In the genomic region with DNA sequence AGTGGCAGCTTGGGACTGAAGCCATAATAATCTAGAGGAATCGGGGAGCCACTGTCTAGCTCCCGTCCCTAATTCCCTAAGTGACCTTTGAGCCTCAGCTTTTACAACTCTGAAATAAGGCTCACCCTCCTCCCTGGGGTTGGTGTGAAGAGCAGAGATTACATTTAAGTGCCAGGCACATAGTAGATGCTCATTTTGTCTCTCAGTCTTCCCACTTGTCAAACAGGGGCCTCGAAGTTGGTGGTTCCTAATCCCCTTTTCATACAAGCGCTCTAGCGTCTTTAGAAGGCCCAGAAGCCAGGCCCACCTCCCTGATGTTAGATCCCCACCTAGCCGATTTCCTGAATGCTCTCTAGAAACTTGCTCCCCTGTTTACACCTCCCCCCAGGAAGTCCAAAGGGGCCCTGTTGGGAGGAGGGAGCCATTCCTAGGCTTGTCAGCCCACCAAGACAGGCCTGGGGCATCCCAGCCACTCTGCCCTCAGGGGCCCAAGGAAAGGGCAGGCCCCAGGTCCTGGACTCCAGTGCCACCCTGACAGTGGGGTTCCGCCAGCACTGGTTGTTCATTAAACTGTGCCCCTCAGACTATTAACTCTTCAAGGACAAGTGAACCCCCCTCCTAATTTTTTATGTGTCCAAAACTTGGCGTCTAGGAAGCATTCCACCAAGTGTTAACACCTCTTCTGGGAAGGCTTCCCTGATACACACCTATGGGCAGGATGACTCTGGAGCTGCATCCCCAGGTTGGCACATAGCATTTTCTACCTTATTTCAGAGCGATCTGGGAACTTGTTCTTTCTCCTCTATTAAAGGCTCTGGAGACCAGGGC, we compare ENCODE assay signal across 9 cellular contexts. TPM values are rescaled to one million over a fixed set of nuclear protein-coding genes. Genes with fewer than 3 reads are reported as not detected.
A peak's percentile ranks its signal among the peaks of the same experiment; 100 is the strongest.
DNase-seq lines count a peak whose midpoint lies in the region; ATAC-seq and TF ChIP-seq lines count a peak whose summit lies in the region.
"Had no signal": no experiment of that assay in that cellular context is flagged by ENCODE, and none has a peak within 500 bp of the region (broad histone marks: within the 10 kb centered on the region; RNA-seq: fewer than 3 reads in every experiment).

No MANE protein-coding gene starts in this region.

- H3K4me1 ChIP-seq in lower lobe of right lung: peaks cover 97% of the 10 kb centered on the region

- no peak for ATAC-seq in activated naive CD8-positive, alpha-beta T cell treated with anti-CD3 and anti-CD28 coated beads, Interleukin-2, amount 50 U/mL, for 24 hours
- ATAC-seq in lower lobe of right lung (no peak), HG03342 (IDR thresholded peaks at IDR 0.05; ENCODE audit: unreplicated experiment) (no peak), GM18519 (IDR thresholded peaks at IDR 0.05; ENCODE audit: low FRiP score, unreplicated experiment) (no peak)
- no peak for ATAC-seq in stimulated activated memory B cell treated with anti-CD40 and anti-IgM and Interleukin-4, amounts not matched to agents 10 μg/mL and 1 μg/mL and 100 μg/mL, for 72 hours

- peak overlapping the region; percentile 73 for H3K27ac ChIP-seq in lower lobe of right lung

- 0 out of 2 replicates have a peak overlapping the region, but pooled peaks have one; percentile 36 for H3K27ac Mint-ChIP-seq in HFFc6
- peak overlapping the region; percentile 8 for H3K27ac Mint-ChIP-seq in activated naive CD8-positive, alpha-beta T cell treated with anti-CD3 and anti-CD28 coated beads, Interleukin-2, amount 50 U/mL, for 24 hours
- H3K27ac Mint-ChIP-seq in stimulated activated memory B cell treated with anti-CD40 and anti-IgM and Interleukin-4, amounts not matched to agents 10 μg/mL and 1 μg/mL and 100 μg/mL, for 72 hours: peak overlapping the region; percentile 94

- H3K4me3 Mint-ChIP-seq in HFFc6: no peak overlapping the region
- no peak overlapping the region for H3K4me3 Mint-ChIP-seq in activated naive CD8-positive, alpha-beta T cell treated with anti-CD3 and anti-CD28 coated beads, Interleukin-2, amount 50 U/mL, for 24 hours
- H3K4me3 Mint-ChIP-seq in stimulated activated memory B cell treated with anti-CD40 and anti-IgM and Interleukin-4, amounts not matched to agents 10 μg/mL and 1 μg/mL and 100 μg/mL, for 72 hours: no peak overlapping the region

- H3K36me3 Mint-ChIP-seq in HFFc6 (ENCODE audit: low read depth): no peaks in the 10 kb centered on the region
- peaks cover 40% of the 10 kb centered on the region for H3K36me3 Mint-ChIP-seq in activated naive CD8-positive, alpha-beta T cell treated with anti-CD3 and anti-CD28 coated beads, Interleukin-2, amount 50 U/mL, for 24 hours (ENCODE audit: low read depth)
- peaks cover 8% of the 10 kb centered on the region for H3K36me3 Mint-ChIP-seq in stimulated activated memory B cell treated with anti-CD40 and anti-IgM and Interleukin-4, amounts not matched to agents 10 μg/mL and 1 μg/mL and 100 μg/mL, for 72 hours

- DNase-seq in HFFc6 (no peak), lower lobe of right lung (no peak), superior temporal gyrus (ENCODE audit: extremely low spot score) (no peak), NCI-H146 treated with DMSO at 0.1 percent for 48 hours (lab: John Stamatoyannopoulos, UW; ENCODE audit: unreplicated experiment) (no peak)
- DNase-seq in activated naive CD8-positive, alpha-beta T cell treated with anti-CD3 and anti-CD28 coated beads, Interleukin-2, amount 50 U/mL, for 24 hours: no peak
- DNase-seq: activated CD4-positive, alpha-beta T cell treated with anti-CD3 and anti-CD28 coated beads, Interleukin-2, amount 50 U/mL, for 48 hours had no signal

- no peak overlapping the region for H3K4me3 ChIP-seq in lower lobe of right lung

- H3K27me3 ChIP-seq in lower lobe of right lung (ENCODE audit: low read depth): no peaks in the 10 kb centered on the region

- intact Hi-C loops in lower lobe of right lung (cut with DNase I): no loop called here

- no peaks in the 10 kb centered on the region for H3K9me3 Mint-ChIP-seq in HFFc6
- H3K9me3 Mint-ChIP-seq in activated naive CD8-positive, alpha-beta T cell treated with anti-CD3 and anti-CD28 coated beads, Interleukin-2, amount 50 U/mL, for 24 hours: no peaks in the 10 kb centered on the region
- no peaks in the 10 kb centered on the region for H3K9me3 Mint-ChIP-seq in stimulated activated memory B cell treated with anti-CD40 and anti-IgM and Interleukin-4, amounts not matched to agents 10 μg/mL and 1 μg/mL and 100 μg/mL, for 72 hours

- H3K4me1 Mint-ChIP-seq in HFFc6 (ENCODE audit: low read depth): peaks cover 71% of the 10 kb centered on the region
- H3K4me1 Mint-ChIP-seq in activated naive CD8-positive, alpha-beta T cell treated with anti-CD3 and anti-CD28 coated beads, Interleukin-2, amount 50 U/mL, for 24 hours: peaks cover 92% of the 10 kb centered on the region
- peaks cover 98% of the 10 kb centered on the region for H3K4me1 Mint-ChIP-seq in stimulated activated memory B cell treated with anti-CD40 and anti-IgM and Interleukin-4, amounts not matched to agents 10 μg/mL and 1 μg/mL and 100 μg/mL, for 72 hours

- TF ChIP-seq CTCF in HFFc6 (IDR thresholded peaks at IDR 0.05): no peak
- no peak for TF ChIP-seq CTCF in lower lobe of right lung (IDR thresholded peaks at IDR 0.05)

- no peaks in the 10 kb centered on the region for H3K36me3 ChIP-seq in lower lobe of right lung

- H3K27me3 Mint-ChIP-seq in HFFc6 (ENCODE audit: insufficient read depth): peaks cover under 1% of the 10 kb centered on the region
- H3K27me3 Mint-ChIP-seq in activated naive CD8-positive, alpha-beta T cell treated with anti-CD3 and anti-CD28 coated beads, Interleukin-2, amount 50 U/mL, for 24 hours: no peaks in the 10 kb centered on the region
- H3K27me3 Mint-ChIP-seq in stimulated activated memory B cell treated with anti-CD40 and anti-IgM and Interleukin-4, amounts not matched to agents 10 μg/mL and 1 μg/mL and 100 μg/mL, for 72 hours: no peaks in the 10 kb centered on the region

- no peaks in the 10 kb centered on the region for H3K9me3 ChIP-seq in lower lobe of right lung

RNA-seq across cellular contexts. Expression of a gene that starts 49.4 kb away (rescaled TPM):
- total RNA-seq in HFFc6 (2021; fragmentation: NEBNext Ultra II Directional; extraction: Animal tissue kit (Norgen Biotek cat#: 25700)): 100 to 1,000 TPM; 116 to 134 (median 124) TPM
- 90.9 TPM for total RNA-seq in lower lobe of right lung

Comparison
In these comparisons a context has a peak if more than half of its experiments do, and no peak if none do; other contexts are left out.
1. H3K27ac Mint-ChIP-seq: peak in every context shown above with its lines; median percentile 94 in stimulated activated memory B cell treated with anti-CD40 and anti-IgM and Interleukin-4, amounts not matched to agents 10 μg/mL and 1 μg/mL and 100 μg/mL, for 72 hours; 36 in HFFc6; 8 in activated naive CD8-positive, alpha-beta T cell treated with anti-CD3 and anti-CD28 coated beads, Interleukin-2, amount 50 U/mL, for 24 hours.